Comparison of ENCODE assay signal across 1 cellular context in the genomic region with DNA sequence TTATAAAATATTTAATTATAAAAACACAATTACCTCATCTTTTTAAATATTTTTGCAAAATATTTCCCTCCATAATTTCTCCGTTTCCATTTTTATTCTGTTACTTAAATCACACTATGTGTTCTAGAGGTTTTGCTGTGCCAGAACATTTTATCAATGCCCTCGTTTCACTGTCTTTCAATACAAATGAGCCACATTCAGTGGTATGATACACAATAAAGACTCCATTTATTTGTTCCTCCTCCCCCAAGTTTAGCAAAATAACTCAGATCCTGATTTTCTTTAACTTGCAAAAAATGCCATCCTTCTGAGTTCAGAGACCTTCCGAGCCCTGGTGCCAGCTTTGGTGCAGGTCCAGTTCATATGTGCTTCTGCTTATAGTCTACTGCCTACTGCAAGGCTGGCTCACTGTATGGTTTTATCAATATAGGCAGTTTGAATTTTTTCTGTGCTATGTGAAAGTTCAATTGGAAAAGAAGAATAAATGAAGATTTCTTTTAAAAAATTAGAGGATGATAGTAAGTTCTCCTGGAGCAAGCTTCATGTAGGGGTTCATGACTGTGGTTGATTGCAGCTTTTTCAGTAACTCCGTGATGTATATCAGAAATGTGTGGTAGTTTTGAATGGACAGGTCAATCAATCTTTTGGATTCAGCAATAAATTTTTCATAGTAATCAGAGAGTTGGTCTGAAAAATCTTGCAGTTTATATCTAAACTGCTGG.
TF ChIP-seq lines count a peak whose summit lies in the region.

No MANE protein-coding gene starts in this region.

TF ChIP-seq in HepG2, 621 proteins besides CTCF, POLR2A, EP300 and RAD21 (continued from another document and continues in another):
- TF ChIP-seq, protein P1, sequence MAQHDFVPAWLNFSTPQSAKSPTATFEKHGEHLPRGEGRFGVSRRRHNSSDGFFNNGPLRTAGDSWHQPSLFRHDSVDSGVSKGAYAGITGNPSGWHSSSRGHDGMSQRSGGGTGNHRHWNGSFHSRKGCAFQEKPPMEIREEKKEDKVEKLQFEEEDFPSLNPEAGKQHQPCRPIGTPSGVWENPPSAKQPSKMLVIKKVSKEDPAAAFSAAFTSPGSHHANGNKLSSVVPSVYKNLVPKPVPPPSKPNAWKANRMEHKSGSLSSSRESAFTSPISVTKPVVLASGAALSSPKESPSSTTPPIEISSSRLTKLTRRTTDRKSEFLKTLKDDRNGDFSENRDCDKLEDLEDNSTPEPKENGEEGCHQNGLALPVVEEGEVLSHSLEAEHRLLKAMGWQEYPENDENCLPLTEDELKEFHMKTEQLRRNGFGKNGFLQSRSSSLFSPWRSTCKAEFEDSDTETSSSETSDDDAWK (CRISPR knock-in tag; IDR thresholded peaks at IDR 0.05): no peak
- TF ChIP-seq, protein P2, sequence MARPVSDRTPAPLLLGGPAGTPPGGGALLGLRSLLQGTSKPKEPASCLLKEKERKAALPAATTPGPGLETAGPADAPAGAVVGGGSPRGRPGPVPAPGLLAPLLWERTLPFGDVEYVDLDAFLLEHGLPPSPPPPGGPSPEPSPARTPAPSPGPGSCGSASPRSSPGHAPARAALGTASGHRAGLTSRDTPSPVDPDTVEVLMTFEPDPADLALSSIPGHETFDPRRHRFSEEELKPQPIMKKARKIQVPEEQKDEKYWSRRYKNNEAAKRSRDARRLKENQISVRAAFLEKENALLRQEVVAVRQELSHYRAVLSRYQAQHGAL (CRISPR knock-in tag; IDR thresholded peaks at IDR 0.05; ENCODE audit: not compliant biosample characterization): no peak
- TF ChIP-seq, protein P3, sequence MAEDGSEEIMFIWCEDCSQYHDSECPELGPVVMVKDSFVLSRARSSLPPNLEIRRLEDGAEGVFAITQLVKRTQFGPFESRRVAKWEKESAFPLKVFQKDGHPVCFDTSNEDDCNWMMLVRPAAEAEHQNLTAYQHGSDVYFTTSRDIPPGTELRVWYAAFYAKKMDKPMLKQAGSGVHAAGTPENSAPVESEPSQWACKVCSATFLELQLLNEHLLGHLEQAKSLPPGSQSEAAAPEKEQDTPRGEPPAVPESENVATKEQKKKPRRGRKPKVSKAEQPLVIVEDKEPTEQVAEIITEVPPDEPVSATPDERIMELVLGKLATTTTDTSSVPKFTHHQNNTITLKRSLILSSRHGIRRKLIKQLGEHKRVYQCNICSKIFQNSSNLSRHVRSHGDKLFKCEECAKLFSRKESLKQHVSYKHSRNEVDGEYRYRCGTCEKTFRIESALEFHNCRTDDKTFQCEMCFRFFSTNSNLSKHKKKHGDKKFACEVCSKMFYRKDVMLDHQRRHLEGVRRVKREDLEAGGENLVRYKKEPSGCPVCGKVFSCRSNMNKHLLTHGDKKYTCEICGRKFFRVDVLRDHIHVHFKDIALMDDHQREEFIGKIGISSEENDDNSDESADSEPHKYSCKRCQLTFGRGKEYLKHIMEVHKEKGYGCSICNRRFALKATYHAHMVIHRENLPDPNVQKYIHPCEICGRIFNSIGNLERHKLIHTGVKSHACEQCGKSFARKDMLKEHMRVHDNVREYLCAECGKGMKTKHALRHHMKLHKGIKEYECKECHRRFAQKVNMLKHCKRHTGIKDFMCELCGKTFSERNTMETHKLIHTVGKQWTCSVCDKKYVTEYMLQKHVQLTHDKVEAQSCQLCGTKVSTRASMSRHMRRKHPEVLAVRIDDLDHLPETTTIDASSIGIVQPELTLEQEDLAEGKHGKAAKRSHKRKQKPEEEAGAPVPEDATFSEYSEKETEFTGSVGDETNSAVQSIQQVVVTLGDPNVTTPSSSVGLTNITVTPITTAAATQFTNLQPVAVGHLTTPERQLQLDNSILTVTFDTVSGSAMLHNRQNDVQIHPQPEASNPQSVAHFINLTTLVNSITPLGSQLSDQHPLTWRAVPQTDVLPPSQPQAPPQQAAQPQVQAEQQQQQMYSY (CRISPR knock-in tag; IDR thresholded peaks at IDR 0.05): 0 out of 2 replicates have a peak, but pooled peaks have one; percentile 8
- TF ChIP-seq, protein P4, sequence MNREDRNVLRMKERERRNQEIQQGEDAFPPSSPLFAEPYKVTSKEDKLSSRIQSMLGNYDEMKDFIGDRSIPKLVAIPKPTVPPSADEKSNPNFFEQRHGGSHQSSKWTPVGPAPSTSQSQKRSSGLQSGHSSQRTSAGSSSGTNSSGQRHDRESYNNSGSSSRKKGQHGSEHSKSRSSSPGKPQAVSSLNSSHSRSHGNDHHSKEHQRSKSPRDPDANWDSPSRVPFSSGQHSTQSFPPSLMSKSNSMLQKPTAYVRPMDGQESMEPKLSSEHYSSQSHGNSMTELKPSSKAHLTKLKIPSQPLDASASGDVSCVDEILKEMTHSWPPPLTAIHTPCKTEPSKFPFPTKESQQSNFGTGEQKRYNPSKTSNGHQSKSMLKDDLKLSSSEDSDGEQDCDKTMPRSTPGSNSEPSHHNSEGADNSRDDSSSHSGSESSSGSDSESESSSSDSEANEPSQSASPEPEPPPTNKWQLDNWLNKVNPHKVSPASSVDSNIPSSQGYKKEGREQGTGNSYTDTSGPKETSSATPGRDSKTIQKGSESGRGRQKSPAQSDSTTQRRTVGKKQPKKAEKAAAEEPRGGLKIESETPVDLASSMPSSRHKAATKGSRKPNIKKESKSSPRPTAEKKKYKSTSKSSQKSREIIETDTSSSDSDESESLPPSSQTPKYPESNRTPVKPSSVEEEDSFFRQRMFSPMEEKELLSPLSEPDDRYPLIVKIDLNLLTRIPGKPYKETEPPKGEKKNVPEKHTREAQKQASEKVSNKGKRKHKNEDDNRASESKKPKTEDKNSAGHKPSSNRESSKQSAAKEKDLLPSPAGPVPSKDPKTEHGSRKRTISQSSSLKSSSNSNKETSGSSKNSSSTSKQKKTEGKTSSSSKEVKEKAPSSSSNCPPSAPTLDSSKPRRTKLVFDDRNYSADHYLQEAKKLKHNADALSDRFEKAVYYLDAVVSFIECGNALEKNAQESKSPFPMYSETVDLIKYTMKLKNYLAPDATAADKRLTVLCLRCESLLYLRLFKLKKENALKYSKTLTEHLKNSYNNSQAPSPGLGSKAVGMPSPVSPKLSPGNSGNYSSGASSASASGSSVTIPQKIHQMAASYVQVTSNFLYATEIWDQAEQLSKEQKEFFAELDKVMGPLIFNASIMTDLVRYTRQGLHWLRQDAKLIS (CRISPR knock-in tag; IDR thresholded peaks at IDR 0.05): 0 out of 2 replicates have a peak, but pooled peaks have one; percentile 21
- TF ChIP-seq MAFK (conservative IDR thresholded peaks at IDR 0.05 in 1 of 2, IDR thresholded peaks at IDR 0.05 in 1 of 2; ENCODE audit: low read length in 2 of 2) (no peak), FLYWCH1 (CRISPR knock-in tag; IDR thresholded peaks at IDR 0.05) (no peak), ZMYM2 (CRISPR knock-in tag; IDR thresholded peaks at IDR 0.05) (no peak), DMAP1 (CRISPR knock-in tag; IDR thresholded peaks at IDR 0.05) (no peak), POLR2G (IDR thresholded peaks at IDR 0.05; ENCODE audit: low read depth, low read length) (peak; percentile 88), CREB1 (IDR thresholded peaks at IDR 0.05) (no peak), CREB1 (CRISPR knock-in tag; IDR thresholded peaks at IDR 0.05) (peak; percentile 43; the same call in 1 of the 2 replicates), NCOA1 (CRISPR knock-in tag; IDR thresholded peaks at IDR 0.05) (no peak), ZNF746 (CRISPR knock-in tag; IDR thresholded peaks at IDR 0.05) (no peak), ZNF841 (CRISPR knock-in tag; IDR thresholded peaks at IDR 0.05; ENCODE audit: borderline replicate concordance) (peak; percentile 51; the same call in 1 of the 2 replicates)
- TF ChIP-seq, protein P5, sequence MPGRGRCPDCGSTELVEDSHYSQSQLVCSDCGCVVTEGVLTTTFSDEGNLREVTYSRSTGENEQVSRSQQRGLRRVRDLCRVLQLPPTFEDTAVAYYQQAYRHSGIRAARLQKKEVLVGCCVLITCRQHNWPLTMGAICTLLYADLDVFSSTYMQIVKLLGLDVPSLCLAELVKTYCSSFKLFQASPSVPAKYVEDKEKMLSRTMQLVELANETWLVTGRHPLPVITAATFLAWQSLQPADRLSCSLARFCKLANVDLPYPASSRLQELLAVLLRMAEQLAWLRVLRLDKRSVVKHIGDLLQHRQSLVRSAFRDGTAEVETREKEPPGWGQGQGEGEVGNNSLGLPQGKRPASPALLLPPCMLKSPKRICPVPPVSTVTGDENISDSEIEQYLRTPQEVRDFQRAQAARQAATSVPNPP (CRISPR knock-in tag; IDR thresholded peaks at IDR 0.05): peak; percentile 69; the same call in 1 of the 2 replicates
- TF ChIP-seq, protein P6, sequence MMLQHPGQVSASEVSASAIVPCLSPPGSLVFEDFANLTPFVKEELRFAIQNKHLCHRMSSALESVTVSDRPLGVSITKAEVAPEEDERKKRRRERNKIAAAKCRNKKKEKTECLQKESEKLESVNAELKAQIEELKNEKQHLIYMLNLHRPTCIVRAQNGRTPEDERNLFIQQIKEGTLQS (CRISPR knock-in tag; IDR thresholded peaks at IDR 0.05): no peak
- TF ChIP-seq, protein P7, sequence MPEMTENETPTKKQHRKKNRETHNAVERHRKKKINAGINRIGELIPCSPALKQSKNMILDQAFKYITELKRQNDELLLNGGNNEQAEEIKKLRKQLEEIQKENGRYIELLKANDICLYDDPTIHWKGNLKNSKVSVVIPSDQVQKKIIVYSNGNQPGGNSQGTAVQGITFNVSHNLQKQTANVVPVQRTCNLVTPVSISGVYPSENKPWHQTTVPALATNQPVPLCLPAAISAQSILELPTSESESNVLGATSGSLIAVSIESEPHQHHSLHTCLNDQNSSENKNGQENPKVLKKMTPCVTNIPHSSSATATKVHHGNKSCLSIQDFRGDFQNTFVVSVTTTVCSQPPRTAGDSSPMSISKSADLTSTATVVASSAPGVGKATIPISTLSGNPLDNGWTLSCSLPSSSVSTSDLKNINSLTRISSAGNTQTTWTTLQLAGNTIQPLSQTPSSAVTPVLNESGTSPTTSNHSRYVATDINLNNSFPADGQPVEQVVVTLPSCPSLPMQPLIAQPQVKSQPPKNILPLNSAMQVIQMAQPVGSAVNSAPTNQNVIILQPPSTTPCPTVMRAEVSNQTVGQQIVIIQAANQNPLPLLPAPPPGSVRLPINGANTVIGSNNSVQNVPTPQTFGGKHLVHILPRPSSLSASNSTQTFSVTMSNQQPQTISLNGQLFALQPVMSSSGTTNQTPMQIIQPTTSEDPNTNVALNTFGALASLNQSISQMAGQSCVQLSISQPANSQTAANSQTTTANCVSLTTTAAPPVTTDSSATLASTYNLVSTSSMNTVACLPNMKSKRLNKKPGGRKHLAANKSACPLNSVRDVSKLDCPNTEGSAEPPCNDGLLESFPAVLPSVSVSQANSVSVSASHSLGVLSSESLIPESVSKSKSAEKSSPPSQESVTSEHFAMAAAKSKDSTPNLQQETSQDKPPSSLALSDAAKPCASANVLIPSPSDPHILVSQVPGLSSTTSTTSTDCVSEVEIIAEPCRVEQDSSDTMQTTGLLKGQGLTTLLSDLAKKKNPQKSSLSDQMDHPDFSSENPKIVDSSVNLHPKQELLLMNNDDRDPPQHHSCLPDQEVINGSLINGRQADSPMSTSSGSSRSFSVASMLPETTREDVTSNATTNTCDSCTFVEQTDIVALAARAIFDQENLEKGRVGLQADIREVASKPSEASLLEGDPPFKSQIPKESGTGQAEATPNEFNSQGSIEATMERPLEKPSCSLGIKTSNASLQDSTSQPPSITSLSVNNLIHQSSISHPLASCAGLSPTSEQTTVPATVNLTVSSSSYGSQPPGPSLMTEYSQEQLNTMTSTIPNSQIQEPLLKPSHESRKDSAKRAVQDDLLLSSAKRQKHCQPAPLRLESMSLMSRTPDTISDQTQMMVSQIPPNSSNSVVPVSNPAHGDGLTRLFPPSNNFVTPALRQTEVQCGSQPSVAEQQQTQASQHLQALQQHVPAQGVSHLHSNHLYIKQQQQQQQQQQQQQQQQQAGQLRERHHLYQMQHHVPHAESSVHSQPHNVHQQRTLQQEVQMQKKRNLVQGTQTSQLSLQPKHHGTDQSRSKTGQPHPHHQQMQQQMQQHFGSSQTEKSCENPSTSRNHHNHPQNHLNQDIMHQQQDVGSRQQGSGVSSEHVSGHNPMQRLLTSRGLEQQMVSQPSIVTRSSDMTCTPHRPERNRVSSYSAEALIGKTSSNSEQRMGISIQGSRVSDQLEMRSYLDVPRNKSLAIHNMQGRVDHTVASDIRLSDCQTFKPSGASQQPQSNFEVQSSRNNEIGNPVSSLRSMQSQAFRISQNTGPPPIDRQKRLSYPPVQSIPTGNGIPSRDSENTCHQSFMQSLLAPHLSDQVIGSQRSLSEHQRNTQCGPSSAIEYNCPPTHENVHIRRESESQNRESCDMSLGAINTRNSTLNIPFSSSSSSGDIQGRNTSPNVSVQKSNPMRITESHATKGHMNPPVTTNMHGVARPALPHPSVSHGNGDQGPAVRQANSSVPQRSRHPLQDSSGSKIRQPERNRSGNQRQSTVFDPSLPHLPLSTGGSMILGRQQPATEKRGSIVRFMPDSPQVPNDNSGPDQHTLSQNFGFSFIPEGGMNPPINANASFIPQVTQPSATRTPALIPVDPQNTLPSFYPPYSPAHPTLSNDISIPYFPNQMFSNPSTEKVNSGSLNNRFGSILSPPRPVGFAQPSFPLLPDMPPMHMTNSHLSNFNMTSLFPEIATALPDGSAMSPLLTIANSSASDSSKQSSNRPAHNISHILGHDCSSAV (CRISPR knock-in tag; IDR thresholded peaks at IDR 0.05; ENCODE audit: borderline replicate concordance): no peak
- TF ChIP-seq, protein P8, sequence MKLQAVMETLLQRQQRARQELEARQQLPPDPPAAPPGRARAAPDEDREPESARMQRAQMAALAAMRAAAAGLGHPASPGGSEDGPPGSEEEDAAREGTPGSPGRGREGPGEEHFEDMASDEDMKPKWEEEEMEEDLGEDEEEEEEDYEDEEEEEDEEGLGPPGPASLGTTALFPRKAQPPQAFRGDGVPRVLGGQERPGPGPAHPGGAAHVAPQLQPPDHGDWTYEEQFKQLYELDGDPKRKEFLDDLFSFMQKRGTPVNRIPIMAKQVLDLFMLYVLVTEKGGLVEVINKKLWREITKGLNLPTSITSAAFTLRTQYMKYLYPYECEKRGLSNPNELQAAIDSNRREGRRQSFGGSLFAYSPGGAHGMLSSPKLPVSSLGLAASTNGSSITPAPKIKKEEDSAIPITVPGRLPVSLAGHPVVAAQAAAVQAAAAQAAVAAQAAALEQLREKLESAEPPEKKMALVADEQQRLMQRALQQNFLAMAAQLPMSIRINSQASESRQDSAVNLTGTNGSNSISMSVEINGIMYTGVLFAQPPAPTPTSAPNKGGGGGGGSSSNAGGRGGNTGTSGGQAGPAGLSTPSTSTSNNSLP (IDR thresholded peaks at IDR 0.05; ENCODE audit: low read depth, low read length): peak; percentile 59; the same call in 1 of the 2 replicates
